9 cellular contexts compared by ENCODE assay signal in genomic region chr2:27378096-27378808, GRCh38. TPM values are rescaled to one million over a fixed set of nuclear protein-coding genes. Genes with fewer than 3 reads are reported as not detected.
DNase-seq lines count a peak whose midpoint lies in the region; ATAC-seq and TF ChIP-seq lines count a peak whose summit lies in the region.
"Had no signal": no experiment of that assay in that cellular context is flagged by ENCODE, and none has a peak within 500 bp of the region (broad histone marks: within the 10 kb centered on the region; RNA-seq: fewer than 3 reads in every experiment).

No MANE protein-coding gene starts in this region.

- H3K4me1 Mint-ChIP-seq in MCF 10A (ENCODE audit: insufficient read depth, unreplicated experiment): peaks cover 16% of the 10 kb centered on the region
- peaks cover 51% of the 10 kb centered on the region for H3K4me1 Mint-ChIP-seq in stimulated activated effector memory CD8-positive, alpha-beta T cell treated with anti-CD3 and anti-CD28 coated beads, Interleukin-12 subunit alpha, Interleukin-12 subunit beta, amount 100 ng/mL, for 72 hours

- H2AFZ ChIP-seq in OCI-LY7 (ENCODE audit: low read length): no peak overlapping the region

- DNase-seq in MCF 10A (ENCODE audit: unreplicated experiment): peak; percentile 24
- DNase-seq in breast epithelium (ENCODE audit: low spot score in 2 of 2): no peak
- DNase-seq in OCI-LY7 (ENCODE audit: low spot score): no peak
- DNase-seq in fibroblast of gingiva (ENCODE audit: low read depth): peak; percentile 25
- DNase-seq in stimulated activated effector memory CD8-positive, alpha-beta T cell treated with anti-CD3 and anti-CD28 coated beads, Interleukin-12 subunit alpha, Interleukin-12 subunit beta, amount 100 ng/mL, for 72 hours (ENCODE audit: low spot score in 2 of 2): no peak
- DNase-seq in GM20000 (ENCODE audit: low spot score): no peak
- DNase-seq in retina: no peak
- DNase-seq: activated naive CD4-positive, alpha-beta T cell treated with anti-CD3 and anti-CD28 coated beads, Interleukin-2, amount 10 ng/mL, durations not matched to agents 7 days and 5 days had no signal

- H3K4me1 ChIP-seq in breast epithelium (peaks cover 4 to 11% of the 10 kb centered on the region in 2 donors), OCI-LY7 (ENCODE audit: insufficient read depth, low read length, poor library complexity, severe bottlenecking) (peaks cover 19% of the 10 kb centered on the region)

- no peak for TF ChIP-seq POLR2A in breast epithelium (IDR thresholded peaks at IDR 0.05)

- H3K27me3 Mint-ChIP-seq in MCF 10A (ENCODE audit: insufficient read depth, unreplicated experiment): no peaks in the 10 kb centered on the region
- H3K27me3 Mint-ChIP-seq: activated naive CD4-positive, alpha-beta T cell treated with anti-CD3 and anti-CD28 coated beads, Interleukin-2, amount 10 ng/mL, durations not matched to agents 7 days and 5 days had no signal

- CTCF ChIA-PET in MCF 10A (lab: Yijun Ruan, JAX): interaction anchor here (0.6 to 2.9 kb wide), 3 partner anchors 57 to 364 kb away, joined by 3 to 14 read pairs (median 3); partner anchors contain the start of gene MPV17
- CTCF ChIA-PET in OCI-LY7 (lab: Charles Lee; ENCODE audit: unreplicated experiment): no interaction called here

- H3K27ac Mint-ChIP-seq in MCF 10A (ENCODE audit: low read depth, unreplicated experiment): peak overlapping the region; percentile 63
- peak overlapping the region; percentile 96 for H3K27ac Mint-ChIP-seq in stimulated activated effector memory CD8-positive, alpha-beta T cell treated with anti-CD3 and anti-CD28 coated beads, Interleukin-12 subunit alpha, Interleukin-12 subunit beta, amount 100 ng/mL, for 72 hours

- H3K4me3 ChIP-seq in breast epithelium (no peak overlapping the region), OCI-LY7 (ENCODE audit: low read depth, low read length, poor library complexity, severe bottlenecking) (no peak overlapping the region)

- peaks cover 84% of the 10 kb centered on the region for H3K36me3 Mint-ChIP-seq in MCF 10A (ENCODE audit: insufficient read depth, unreplicated experiment)
- H3K36me3 Mint-ChIP-seq in stimulated activated effector memory CD8-positive, alpha-beta T cell treated with anti-CD3 and anti-CD28 coated beads, Interleukin-12 subunit alpha, Interleukin-12 subunit beta, amount 100 ng/mL, for 72 hours: peaks cover 100% of the 10 kb centered on the region

- TF ChIP-seq CTCF in MCF 10A (IDR thresholded peaks at IDR 0.05; ENCODE audit: unreplicated experiment) (peak; percentile 20), breast epithelium (IDR thresholded peaks at IDR 0.05) (peak in 1 of 3 donors; percentile 10), OCI-LY7 (conservative IDR thresholded peaks at IDR 0.05; ENCODE audit: low read length) (peak; percentile 51), GM20000 (IDR thresholded peaks at IDR 0.05; ENCODE audit: extremely low read depth, missing control alignments) (no peak)

- H3K9me2 ChIP-seq in OCI-LY7 (ENCODE audit: insufficient read depth, low read length): no peaks in the 10 kb centered on the region

- H3K36me3 ChIP-seq in breast epithelium: no peaks in the 10 kb centered on the region
- H3K36me3 ChIP-seq in OCI-LY7 (ENCODE audit: insufficient read depth, low read length): peaks cover 93% of the 10 kb centered on the region

- no peaks in the 10 kb centered on the region for H4K20me1 ChIP-seq in OCI-LY7 (ENCODE audit: insufficient read depth, low read length)

- no peak overlapping the region for H3K27ac ChIP-seq in breast epithelium
- H3K27ac ChIP-seq in OCI-LY7 (ENCODE audit: low read depth, low read length, poor library complexity, severe bottlenecking): no peak overlapping the region

- H3K79me2 ChIP-seq in OCI-LY7 (ENCODE audit: insufficient read depth, low read depth, low read length): peaks cover 11% of the 10 kb centered on the region; the same call in 1 of the 2 replicates

- no peaks in the 10 kb centered on the region for H3K27me3 ChIP-seq in breast epithelium

- BruUV-seq in MCF 10A (replicated peaks; lab: Mats Ljungman, UMichigan) (no TSS peak), OCI-LY7 (replicated peaks; lab: Mats Ljungman, UMichigan) (no TSS peak)

- POLR2A ChIA-PET in MCF 10A (lab: Yijun Ruan, JAX) (interaction anchor here (0.7 to 5.6 kb wide), 6 partner anchors 8 to 56 kb away, joined by 3 to 114 read pairs (median 38); partner anchors contain the start of genes EIF2B4, GTF3C2, MPV17 and NRBP1), OCI-LY7 (lab: Charles Lee) (no interaction called here)

- ATAC-seq in stimulated activated effector memory CD8-positive, alpha-beta T cell treated with anti-CD3 and anti-CD28 coated beads, Interleukin-12 subunit alpha, Interleukin-12 subunit beta, amount 100 ng/mL, for 72 hours: no peak
- no peak for ATAC-seq in HG03439 (IDR thresholded peaks at IDR 0.05; ENCODE audit: unreplicated experiment)

- intact Hi-C loops in MCF 10A (cut with micrococcal nuclease) (no loop called here), breast epithelium (cut with DNase I; ENCODE audit: low total_unique reads) (no loop called here), OCI-LY7 (cut with micrococcal nuclease; ENCODE audit: unreplicated experiment) (no loop called here)

- no peak overlapping the region for H3K4me2 ChIP-seq in OCI-LY7 (ENCODE audit: low read length)

- H3K9me3 Mint-ChIP-seq in MCF 10A (ENCODE audit: unreplicated experiment): no peaks in the 10 kb centered on the region
- H3K9me3 Mint-ChIP-seq in stimulated activated effector memory CD8-positive, alpha-beta T cell treated with anti-CD3 and anti-CD28 coated beads, Interleukin-12 subunit alpha, Interleukin-12 subunit beta, amount 100 ng/mL, for 72 hours: no peaks in the 10 kb centered on the region
- H3K9me3 Mint-ChIP-seq: activated naive CD4-positive, alpha-beta T cell treated with anti-CD3 and anti-CD28 coated beads, Interleukin-2, amount 10 ng/mL, durations not matched to agents 7 days and 5 days had no signal

- H3K4me3 Mint-ChIP-seq in MCF 10A (ENCODE audit: unreplicated experiment): no peak overlapping the region
- no peak overlapping the region for H3K4me3 Mint-ChIP-seq in stimulated activated effector memory CD8-positive, alpha-beta T cell treated with anti-CD3 and anti-CD28 coated beads, Interleukin-12 subunit alpha, Interleukin-12 subunit beta, amount 100 ng/mL, for 72 hours

- H3K9me3 ChIP-seq in breast epithelium (no peaks in the 10 kb centered on the region), OCI-LY7 (ENCODE audit: low read length) (no peaks in the 10 kb centered on the region)

RNA-seq across cellular contexts. Expression of gene ZNF513, which starts 2.3 kb away (rescaled TPM):
- total RNA-seq in MCF 10A (2022): 14.8 and 16.2 TPM in 2 replicates
- 10 to 100 TPM in 2 of 3 donors, 1 to 10 TPM in 1; 5.9 to 22.5 (median 15.7) TPM for total RNA-seq in breast epithelium
- total RNA-seq in OCI-LY7 (2014; rRNA removed; shearing (Covaris generic)): 9.0 and 10.0 TPM in 2 replicates
- 9.7 and 10.9 TPM in 2 replicates for total RNA-seq in OCI-LY7 (2022)

RNA-seq across cellular contexts. Expression of gene SNX17, which starts 7.8 kb away (rescaled TPM):
- 101 and 125 TPM in 2 replicates for total RNA-seq in MCF 10A (2022)
- total RNA-seq in breast epithelium: 100 to 1,000 TPM; 109 to 121 (median 116) TPM
- 63.1 and 66.0 TPM in 2 replicates for total RNA-seq in OCI-LY7 (2014; rRNA removed; shearing (Covaris generic))
- 86.8 and 97.4 TPM in 2 replicates for total RNA-seq in OCI-LY7 (2022)

RNA-seq across cellular contexts. Expression of gene EIF2B4, which starts 8.1 kb away (rescaled TPM):
- 42.7 and 50.1 TPM in 2 replicates for total RNA-seq in MCF 10A (2022)
- 10 to 100 TPM; 38.1 to 48.9 (median 47.9) TPM for total RNA-seq in breast epithelium
- total RNA-seq in OCI-LY7 (2014; rRNA removed; shearing (Covaris generic)): 23.9 and 27.0 TPM in 2 replicates
- 32.9 and 33.1 TPM in 2 replicates for total RNA-seq in OCI-LY7 (2022)

RNA-seq across cellular contexts. Expression of gene GTF3C2, which starts 21.7 kb away (rescaled TPM):
- total RNA-seq in MCF 10A (2022) (47.5 and 47.8 TPM in 2 replicates), breast epithelium (10 to 100 TPM; 32.6 to 63.5 (median 55.7) TPM), OCI-LY7 (2022) (70.3 and 77.7 TPM in 2 replicates)
- 54.2 and 56.9 TPM in 2 replicates for total RNA-seq in OCI-LY7 (2014; rRNA removed; shearing (Covaris generic))

RNA-seq across cellular contexts. Expression of gene PPM1G, which starts 31.1 kb away (rescaled TPM):
- total RNA-seq in MCF 10A (2022) (85.7 and 123 TPM in 2 replicates), breast epithelium (10 to 100 TPM; 46.2 to 59.0 (median 54.4) TPM), OCI-LY7 (2022) (138 and 147 TPM in 2 replicates)
- total RNA-seq in OCI-LY7 (2014; rRNA removed; shearing (Covaris generic)): 101 and 113 TPM in 2 replicates

Comparison
In these comparisons a context has a peak if more than half of its experiments do, and no peak if none do; other contexts are left out.
1. DNase-seq: peak in MCF 10A (single experiment) and fibroblast of gingiva (single experiment); none in breast epithelium (0 of 2), OCI-LY7 (single experiment), stimulated activated effector memory CD8-positive, alpha-beta T cell treated with anti-CD3 and anti-CD28 coated beads, Interleukin-12 subunit alpha, Interleukin-12 subunit beta, amount 100 ng/mL, for 72 hours (0 of 2), GM20000 (single experiment) and retina (single experiment).